In the genomic region with DNA sequence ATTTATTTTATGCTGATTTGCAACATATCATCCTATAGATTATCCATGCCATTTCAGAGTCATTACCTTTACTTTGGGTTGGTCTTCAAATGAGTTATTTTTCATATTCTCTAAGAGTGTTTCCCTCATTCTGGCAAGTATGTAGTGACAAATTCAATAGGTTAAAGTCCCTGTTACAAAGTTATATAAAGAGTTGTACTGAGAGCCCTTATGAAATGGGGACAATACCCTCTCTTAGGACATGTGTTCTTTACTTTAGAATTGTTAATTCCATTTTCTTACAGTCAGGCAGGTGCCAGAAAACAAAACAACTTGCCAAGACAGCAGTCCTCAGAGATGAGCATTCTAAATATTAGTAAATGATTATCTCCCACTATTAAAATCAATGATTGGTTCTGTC, we compare ENCODE assay signal across 1 cellular context.
TF ChIP-seq lines count a peak whose summit lies in the region.

No MANE protein-coding gene starts in this region.

TF ChIP-seq in liver, 16 proteins besides CTCF, POLR2A, EP300 and RAD21 (continued from another document):
- TF ChIP-seq ZBTB33 (IDR thresholded peaks at IDR 0.05) (no peak), NR2F2 (IDR thresholded peaks at IDR 0.05) (no peak)
